9 cellular contexts compared by ENCODE assay signal in genomic region chr3:129441782-129442181, GRCh38. TPM values are rescaled to one million over a fixed set of nuclear protein-coding genes. Genes with fewer than 3 reads are reported as not detected.
DNase-seq lines count a peak whose midpoint lies in the region; ATAC-seq, FAIRE-seq and TF ChIP-seq lines count a peak whose summit lies in the region.
"Had no signal": no experiment of that assay in that cellular context is flagged by ENCODE, and none has a peak within 500 bp of the region (broad histone marks: within the 10 kb centered on the region; RNA-seq: fewer than 3 reads in every experiment).

No MANE protein-coding gene starts in this region.

- 34% methylated on average over 4 of the region's 4 CpGs for WGBS in K562 (ENCODE audit: insufficient coverage, low coverage, missing lambda C conversion rate)

- peak overlapping the region; percentile 98 for H3K27ac ChIP-seq in KOPT-K1 (ENCODE audit: low read depth, low read length, poor library complexity, severe bottlenecking)
- H3K27ac ChIP-seq in K562 (ENCODE audit: extremely low read depth, low read depth, low read length) = peak overlapping the region; percentile 94; the same call in 2 of the 3 replicates

- BruUV-seq in K562 (replicated peaks; lab: Mats Ljungman, UMichigan) = no TSS peak

- ATAC-seq in K562 (no peak), GM18517 (IDR thresholded peaks at IDR 0.05; ENCODE audit: unreplicated experiment) (no peak)
- no peak for ATAC-seq in stimulated activated naive B cell treated with anti-CD40 and anti-IgM and Interleukin-4, amounts not matched to agents 10 μg/mL and 1 μg/mL and 100 μg/mL, for 72 hours (replicated peaks)

- no peaks in the 10 kb centered on the region for H3K9me3 Mint-ChIP-seq in stimulated activated naive B cell treated with anti-CD40 and anti-IgM and Interleukin-4, amounts not matched to agents 10 μg/mL and 1 μg/mL and 100 μg/mL, for 72 hours

- peak overlapping the region; percentile 79 for H3K4me2 ChIP-seq in K562 (ENCODE audit: insufficient read depth, low read length)

- no peaks in the 10 kb centered on the region for H4K20me1 ChIP-seq in K562 (replicated peaks; ENCODE audit: control insufficient read depth, insufficient read depth, low read length)

- no peak for TF ChIP-seq POLR2A in K562 (conservative IDR thresholded peaks at IDR 0.05)

- TF ChIP-seq RAD21 in K562 (CRISPR knock-in tag; conservative IDR thresholded peaks at IDR 0.05 in 1 of 2, IDR thresholded peaks at IDR 0.05 in 1 of 2) = no peak

- in situ Hi-C loops in K562 (cut with MboI) = no loop called here

- no peaks in the 10 kb centered on the region for H3K9me1 ChIP-seq in K562 (ENCODE audit: control insufficient read depth, insufficient read depth, low read length)

- H3K9ac ChIP-seq in K562 (ENCODE audit: insufficient read depth in 1 of 2, low read depth in 2 of 2, low read length in 2 of 2) = peak overlapping the region; percentile 70 to 80; a peak in 3 of 4 replicates

- H3K27ac Mint-ChIP-seq in stimulated activated naive B cell treated with anti-CD40 and anti-IgM and Interleukin-4, amounts not matched to agents 10 μg/mL and 1 μg/mL and 100 μg/mL, for 72 hours = no peak overlapping the region

- no peak overlapping the region for H2AFZ ChIP-seq in K562 (ENCODE audit: low read depth, low read length)

- POLR2A ChIA-PET in K562 (lab: Yijun Ruan, JAX) = interaction anchor here (3.9 to 5.3 kb wide), 3 partner anchors 14 to 28 kb away, joined by 14 to 67 read pairs (median 16); partner anchors contain the start of gene EFCAB12

- H3K27me3 ChIP-seq in K562 (ENCODE audit: control insufficient read depth in 2 of 2, insufficient read depth in 2 of 2, low read length in 2 of 2) = no peaks in the 10 kb centered on the region

- H3K36me3 ChIP-seq in KOPT-K1 (ENCODE audit: insufficient read depth, low read length) (peaks cover 14% of the 10 kb centered on the region), K562 (ENCODE audit: control insufficient read depth, insufficient read depth, low read length) (peaks cover 14% of the 10 kb centered on the region; the same call in 1 of the 3 replicates)

- H3K79me2 ChIP-seq in K562 (ENCODE audit: control insufficient read depth, insufficient read depth, low read length) = peaks cover 72% of the 10 kb centered on the region

- H3K36me3 Mint-ChIP-seq in stimulated activated naive B cell treated with anti-CD40 and anti-IgM and Interleukin-4, amounts not matched to agents 10 μg/mL and 1 μg/mL and 100 μg/mL, for 72 hours = peaks cover 8 to 10% of the 10 kb centered on the region in 2 donors

- intact Hi-C loops in K562 (cut with micrococcal nuclease) = loop anchor here (5.0 to 10.0 kb wide), 2 partner anchors 41 to 1413 kb away; no protein-coding TSS in a partner anchor

- no peak for TF ChIP-seq CTCF in K562 (IDR thresholded peaks at IDR 0.05 in 2 of 3, conservative IDR thresholded peaks at IDR 0.05 in 1 of 3; ENCODE audit: insufficient read depth in 2 of 3, low read depth in 1 of 3, low read length in 3 of 3)

- DNase-seq in Ammon's horn (ENCODE audit: low spot score) = peak; percentile 82
- no peak for DNase-seq in K562 (ENCODE audit: extremely low read depth in 1 of 4, low spot score in 3 of 4)
- DNase-seq in medulla oblongata (ENCODE audit: extremely low spot score) = peak; percentile 75
- no peak for DNase-seq in stimulated activated naive B cell treated with anti-CD40 and anti-IgM and Interleukin-4, amounts not matched to agents 10 μg/mL and 1 μg/mL and 100 μg/mL, for 72 hours
- no peak for DNase-seq in activated CD4-positive, alpha-beta T cell treated with anti-CD3 and anti-CD28 coated beads for 4 hours
- DNase-seq in kidney glomerular epithelial cell (lab: John Stamatoyannopoulos, UW) = no peak

- peaks cover 25 to 36% of the 10 kb centered on the region in 2 donors for H3K4me1 Mint-ChIP-seq in stimulated activated naive B cell treated with anti-CD40 and anti-IgM and Interleukin-4, amounts not matched to agents 10 μg/mL and 1 μg/mL and 100 μg/mL, for 72 hours

- H3K27me3 Mint-ChIP-seq in stimulated activated naive B cell treated with anti-CD40 and anti-IgM and Interleukin-4, amounts not matched to agents 10 μg/mL and 1 μg/mL and 100 μg/mL, for 72 hours = no peaks in the 10 kb centered on the region

- no peak for TF ChIP-seq EP300 in K562 (IDR thresholded peaks at IDR 0.05; ENCODE audit: low read length)

- no peak overlapping the region for H3K4me3 ChIP-seq in K562

- FAIRE-seq in K562 (lab: Jason Lieb, UNC) = no peak
- FAIRE-seq: islet of Langerhans had no signal

- H3K4me1 ChIP-seq in K562 (replicated peaks in 1 of 2; ENCODE audit: control insufficient read depth in 2 of 2, insufficient read depth in 2 of 2, low read length in 2 of 2) = peaks cover 7 to 43% of the 10 kb centered on the region in 2 experiments

- CTCF ChIA-PET in K562 (lab: Yijun Ruan, JAX; ENCODE audit: low intra/inter-chr PET ratio) = no interaction called here

- H3K4me3 Mint-ChIP-seq in stimulated activated naive B cell treated with anti-CD40 and anti-IgM and Interleukin-4, amounts not matched to agents 10 μg/mL and 1 μg/mL and 100 μg/mL, for 72 hours = no peak overlapping the region

- H3K9me3 ChIP-seq in KOPT-K1 (ENCODE audit: insufficient read depth, low read length, poor library complexity, severe bottlenecking) = no peaks in the 10 kb centered on the region
- no peaks in the 10 kb centered on the region for H3K9me3 ChIP-seq in K562 (replicated peaks; ENCODE audit: control insufficient read depth, insufficient read depth, low read depth, low read length)

TF ChIP-seq in K562, 482 proteins besides CTCF, POLR2A, EP300 and RAD21 (continues in another document):
- no peak for TF ChIP-seq SP1 (CRISPR knock-in tag; IDR thresholded peaks at IDR 0.05)

RNA-seq across cellular contexts. Expression of gene IFT122, which starts 1.8 kb away (rescaled TPM):
- 118 and 123 TPM in 2 replicates for total RNA-seq in K562 (2011; cell fraction: chromatin; rRNA removed; ENCODE audit: low replicate concordance)
- total RNA-seq in K562 (2011; cell fraction: nucleolus; rRNA removed) = 58.6 and 64.5 TPM in 2 replicates
- 64.7 and 77.3 TPM in 2 replicates for total RNA-seq in K562 (2011; cell fraction: nucleoplasm; rRNA removed)
- total RNA-seq in K562 (2014; rRNA removed) = 7.0 and 8.8 TPM in 2 replicates
- total RNA-seq in K562 (2014; rRNA removed; fragmentation: Illumina TruSeq; extraction: Trizol) = 7.1 and 8.4 TPM in 2 replicates
- 7.7 and 8.2 TPM in 2 replicates for total RNA-seq in K562 (2015; rRNA removed; fragmentation: Illumina TruSeq; extraction: Trizol)
- 11.1 and 12.9 TPM in 2 replicates for total RNA-seq in K562 (2021)
- 11.5 and 15.5 TPM in 2 replicates for polyA plus RNA-seq in K562 (2011; rRNA removed)
- polyA plus RNA-seq in K562 (2011; cell fraction: cytosol; rRNA removed) = 11.0 and 12.7 TPM in 2 replicates
- 45.8 and 67.6 TPM in 2 replicates for polyA plus RNA-seq in K562 (2011; cell fraction: nucleus; rRNA removed)
- polyA plus RNA-seq in K562 (2012) = 12.8 and 21.8 TPM in 2 replicates
- polyA plus RNA-seq in K562 (2014; fragmentation: Illumina TruSeq; extraction: Trizol) = 8.4 and 9.0 TPM in 2 replicates
- 1 to 10 TPM; 2.4 to 7.0 TPM for polyA plus RNA-seq in K562 (2014; fragmentation: Nextera tagmentation; extraction: Ambion mirVana)
- 9.6 and 11.1 TPM in 2 replicates for polyA plus RNA-seq in K562 (2014; rRNA removed)
- 26.7 and 28.2 TPM in 2 replicates for polyA minus RNA-seq in K562 (2011; rRNA and poly(A)+ RNA removed)
- polyA minus RNA-seq in K562 (2011; cell fraction: cytosol; rRNA and poly(A)+ RNA removed) = 7.8 and 15.9 TPM in 2 replicates
- polyA minus RNA-seq in K562 (2011; cell fraction: nucleus; rRNA and poly(A)+ RNA removed) = 24.5 and 32.7 TPM in 2 replicates

RNA-seq across cellular contexts. Expression of gene MBD4, which starts 2.0 kb away (rescaled TPM):
- total RNA-seq in K562 (2011; cell fraction: chromatin; rRNA removed; ENCODE audit: low replicate concordance) = 34.9 and 102 TPM in 2 replicates
- total RNA-seq in K562 (2011; cell fraction: nucleolus; rRNA removed) = 20.8 and 23.4 TPM in 2 replicates
- 40.0 and 49.9 TPM in 2 replicates for total RNA-seq in K562 (2011; cell fraction: nucleoplasm; rRNA removed)
- 28.4 and 32.8 TPM in 2 replicates for total RNA-seq in K562 (2014; rRNA removed)
- total RNA-seq in K562 (2014; rRNA removed; fragmentation: Illumina TruSeq; extraction: Trizol) = 41.7 and 49.6 TPM in 2 replicates
- total RNA-seq in K562 (2015; rRNA removed; fragmentation: Illumina TruSeq; extraction: Trizol) = 47.4 and 55.1 TPM in 2 replicates
- total RNA-seq in K562 (2021) = 36.3 and 37.9 TPM in 2 replicates
- polyA plus RNA-seq in K562 (2011; rRNA removed) = 60.2 and 63.9 TPM in 2 replicates
- 13.2 and 24.9 TPM in 2 replicates for polyA plus RNA-seq in K562 (2011; cell fraction: cytosol; rRNA removed)
- polyA plus RNA-seq in K562 (2011; cell fraction: nucleus; rRNA removed) = 94.0 and 147 TPM in 2 replicates
- 27.5 and 38.7 TPM in 2 replicates for polyA plus RNA-seq in K562 (2012)
- 43.5 and 49.1 TPM in 2 replicates for polyA plus RNA-seq in K562 (2014; fragmentation: Illumina TruSeq; extraction: Trizol)
- polyA plus RNA-seq in K562 (2014; fragmentation: Nextera tagmentation; extraction: Ambion mirVana) = 10 to 100 TPM; 13.3 to 16.6 TPM
- polyA plus RNA-seq in K562 (2014; rRNA removed) = 39.0 and 48.0 TPM in 2 replicates
- 46.8 and 52.4 TPM in 2 replicates for polyA minus RNA-seq in K562 (2011; rRNA and poly(A)+ RNA removed)
- 12.2 and 21.6 TPM in 2 replicates for polyA minus RNA-seq in K562 (2011; cell fraction: cytosol; rRNA and poly(A)+ RNA removed)
- polyA minus RNA-seq in K562 (2011; cell fraction: nucleus; rRNA and poly(A)+ RNA removed) = 42.0 and 96.6 TPM in 2 replicates

RNA-seq across cellular contexts. Expression of gene EFCAB12, which starts 13.3 kb away (rescaled TPM):
- 2.6 and 4.9 TPM in 2 replicates for total RNA-seq in K562 (2011; cell fraction: chromatin; rRNA removed; ENCODE audit: low replicate concordance)
- 1.3 and 1.5 TPM in 2 replicates for total RNA-seq in K562 (2011; cell fraction: nucleolus; rRNA removed)
- total RNA-seq in K562 (2011; cell fraction: nucleoplasm; rRNA removed) = 2.2 and 4.1 TPM in 2 replicates
- total RNA-seq in K562 (2014; rRNA removed) (0.45 and 0.54 TPM in 2 replicates), K562 (2014; rRNA removed; fragmentation: Illumina TruSeq; extraction: Trizol) (0.29 and 0.44 TPM in 2 replicates), K562 (2015; rRNA removed; fragmentation: Illumina TruSeq; extraction: Trizol) (0.72 and 0.76 TPM in 2 replicates), K562 (2021) (0.95 and 1.1 TPM in 2 replicates)
- polyA plus RNA-seq in K562 (2011; rRNA removed) (0.56 and 0.57 TPM in 2 replicates), K562 (2014; fragmentation: Illumina TruSeq; extraction: Trizol) (0.76 and 0.95 TPM in 2 replicates), K562 (2014; fragmentation: Nextera tagmentation; extraction: Ambion mirVana) (under 1 TPM in 1 of 2 experiments, not detected in 1; 0.08 TPM), K562 (2014; rRNA removed) (0.56 and 0.69 TPM in 2 replicates)
- polyA plus RNA-seq in K562 (2011; cell fraction: cytosol; rRNA removed) = 0.31 and 0.46 TPM in 2 replicates
- polyA plus RNA-seq in K562 (2011; cell fraction: nucleus; rRNA removed) = 2.7 and 8.5 TPM in 2 replicates
- polyA plus RNA-seq in K562 (2012) = 1.3 and 1.5 TPM in 2 replicates
- polyA minus RNA-seq in K562 (2011; rRNA and poly(A)+ RNA removed) = 0.46 and 0.93 TPM in 2 replicates
- polyA minus RNA-seq in K562 (2011; cell fraction: cytosol; rRNA and poly(A)+ RNA removed) = not detected in 2 replicates
- 1.4 and 1.5 TPM in 2 replicates for polyA minus RNA-seq in K562 (2011; cell fraction: nucleus; rRNA and poly(A)+ RNA removed)

Comparison
In these comparisons a context has a peak if more than half of its experiments do, and no peak if none do; other contexts are left out.
1. DNase-seq: peak in Ammon's horn (single experiment) and medulla oblongata (single experiment); none in K562 (0 of 4), stimulated activated naive B cell treated with anti-CD40 and anti-IgM and Interleukin-4, amounts not matched to agents 10 μg/mL and 1 μg/mL and 100 μg/mL, for 72 hours (single experiment), activated CD4-positive, alpha-beta T cell treated with anti-CD3 and anti-CD28 coated beads for 4 hours (0 of 2) and kidney glomerular epithelial cell (single experiment).